Comparison of ENCODE assay signal across 1 cellular context in the genomic region with DNA sequence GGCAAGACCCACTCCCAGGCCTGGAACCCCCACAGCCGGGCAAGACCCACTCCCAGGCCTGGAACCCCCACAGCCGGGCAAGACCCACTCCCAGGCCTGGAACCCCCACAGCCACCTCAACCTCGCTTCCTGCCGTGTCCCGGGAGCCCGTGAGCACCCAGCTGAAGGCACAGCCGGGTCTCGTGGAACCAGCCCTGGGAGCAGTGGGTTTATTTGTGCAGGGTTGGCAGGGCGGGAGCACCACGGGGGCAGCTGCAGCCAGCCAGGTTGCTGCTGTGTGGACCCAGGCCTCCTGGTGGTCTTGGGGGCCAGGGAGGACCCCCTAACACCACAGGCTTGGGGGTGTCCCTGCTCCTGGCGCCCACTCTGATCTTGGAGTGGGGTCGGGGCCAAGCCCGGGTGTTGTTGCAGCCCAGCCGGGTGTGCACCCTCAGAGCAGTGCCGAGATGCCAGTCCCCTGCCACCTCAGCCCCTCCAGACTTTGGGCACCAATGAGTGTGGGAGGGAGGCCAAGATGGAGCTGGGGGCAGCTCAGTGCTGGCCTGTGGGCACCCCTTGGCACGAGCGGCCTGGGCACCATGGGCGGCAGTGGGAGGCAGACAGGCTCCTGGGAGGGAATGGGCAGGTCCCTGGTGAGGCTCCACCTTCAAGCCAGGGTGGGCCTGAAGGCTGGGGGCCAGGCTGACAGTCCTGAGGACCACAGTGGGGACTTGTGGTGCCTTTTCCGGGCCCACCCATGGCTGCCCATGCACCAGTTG.
TF ChIP-seq lines count a peak whose summit lies in the region.

No MANE protein-coding gene starts in this region.

TF ChIP-seq in HepG2, 621 proteins besides CTCF, POLR2A, EP300 and RAD21:
- no peak for TF ChIP-seq ZNF816 (CRISPR knock-in tag; IDR thresholded peaks at IDR 0.05; ENCODE audit: borderline replicate concordance)
- TF ChIP-seq NCOA2 (CRISPR knock-in tag; IDR thresholded peaks at IDR 0.05): no peak
- TF ChIP-seq HNRNPL (IDR thresholded peaks at IDR 0.05; ENCODE audit: low read depth, low read length): peak; percentile 58; the same call in 1 of the 2 replicates
- TF ChIP-seq, protein P1, sequence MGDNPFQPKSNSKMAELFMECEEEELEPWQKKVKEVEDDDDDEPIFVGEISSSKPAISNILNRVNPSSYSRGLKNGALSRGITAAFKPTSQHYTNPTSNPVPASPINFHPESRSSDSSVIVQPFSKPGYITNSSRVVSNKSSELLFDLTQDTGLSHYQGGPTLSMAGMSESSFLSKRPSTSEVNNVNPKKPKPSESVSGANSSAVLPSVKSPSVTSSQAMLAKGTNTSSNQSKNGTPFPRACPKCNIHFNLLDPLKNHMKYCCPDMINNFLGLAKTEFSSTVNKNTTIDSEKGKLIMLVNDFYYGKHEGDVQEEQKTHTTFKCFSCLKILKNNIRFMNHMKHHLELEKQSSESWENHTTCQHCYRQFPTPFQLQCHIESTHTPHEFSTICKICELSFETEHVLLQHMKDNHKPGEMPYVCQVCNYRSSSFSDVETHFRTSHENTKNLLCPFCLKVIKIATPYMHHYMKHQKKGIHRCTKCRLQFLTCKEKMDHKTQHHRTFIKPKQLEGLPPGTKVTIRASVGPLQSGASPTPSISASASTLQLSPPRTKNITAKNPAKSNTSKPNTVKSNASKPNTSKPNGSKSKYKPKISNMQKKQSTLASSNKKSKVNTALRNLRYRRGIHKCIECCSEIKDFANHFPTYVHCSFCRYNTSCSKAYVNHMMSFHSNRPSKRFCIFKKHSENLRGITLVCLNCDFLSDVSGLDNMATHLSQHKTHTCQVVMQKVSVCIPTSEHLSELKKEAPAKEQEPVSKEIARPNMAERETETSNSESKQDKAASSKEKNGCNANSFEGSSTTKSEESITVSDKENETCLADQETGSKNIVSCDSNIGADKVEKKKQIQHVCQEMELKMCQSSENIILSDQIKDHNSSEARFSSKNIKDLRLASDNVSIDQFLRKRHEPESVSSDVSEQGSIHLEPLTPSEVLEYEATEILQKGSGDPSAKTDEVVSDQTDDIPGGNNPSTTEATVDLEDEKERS (CRISPR knock-in tag; IDR thresholded peaks at IDR 0.05): no peak
- no peak for TF ChIP-seq SRY (CRISPR knock-in tag; IDR thresholded peaks at IDR 0.05)
